27 cellular contexts compared by ENCODE assay signal in the genomic region with DNA sequence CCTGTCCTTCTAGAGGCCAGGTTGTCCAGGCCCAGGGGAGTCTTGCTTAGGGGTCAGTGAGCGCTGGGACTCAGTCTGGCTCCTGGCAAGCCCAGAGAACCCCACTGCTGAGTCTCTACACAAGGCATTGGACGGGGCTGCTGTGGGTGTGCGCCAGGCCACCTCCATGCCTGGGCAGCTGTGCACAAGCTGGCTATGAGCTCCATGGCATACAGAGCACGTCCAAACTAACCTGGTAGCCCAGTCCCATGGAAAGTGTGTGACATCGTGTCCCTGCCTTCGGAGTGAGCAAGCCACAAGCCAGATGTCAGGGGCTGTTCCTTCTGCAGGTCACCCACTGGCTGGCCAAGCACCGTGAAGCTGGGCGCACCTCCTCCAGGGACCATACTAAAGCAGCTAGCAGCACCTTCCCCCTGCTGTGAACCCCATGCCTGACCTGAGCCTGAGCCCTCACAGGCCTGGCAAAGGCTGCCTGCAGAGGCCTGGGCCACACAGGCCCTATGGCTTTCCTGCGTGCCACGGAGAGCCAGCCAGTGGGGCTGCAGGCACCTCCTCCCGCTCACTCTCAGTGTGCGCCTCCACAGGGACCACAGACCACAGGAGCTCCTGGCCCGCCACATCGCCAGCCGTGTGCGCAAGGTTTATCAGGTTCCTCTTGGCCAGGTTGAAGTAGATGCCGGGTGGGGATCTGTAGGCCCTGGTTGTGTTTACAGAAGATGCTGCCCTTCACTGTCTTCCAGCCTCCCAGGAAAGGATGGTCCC.
A peak's percentile ranks its signal among the peaks of the same experiment; 100 is the strongest.
DNase-seq lines count a peak whose midpoint lies in the region; ATAC-seq, FAIRE-seq and TF ChIP-seq lines count a peak whose summit lies in the region.
"Had no signal": no experiment of that assay in that cellular context is flagged by ENCODE, and none has a peak within 500 bp of the region (broad histone marks: within the 10 kb centered on the region; RNA-seq: fewer than 3 reads in every experiment).

No MANE protein-coding gene starts in this region.

- H3K4ac ChIP-seq in H1 (replicated peaks; ENCODE audit: insufficient read length, low read depth, low read length) = no peak overlapping the region

- H3K27ac Mint-ChIP-seq in natural killer cell = no peak overlapping the region
- no peak overlapping the region for H3K27ac Mint-ChIP-seq in activated T-helper 2 cell treated with anti-CD3 and anti-CD28 coated beads, Interferon-gamma antibody, Interleukin-2, Interleukin-4, amounts not matched to agents 10 μg/mL and 5 μg/mL and 100 μg/mL, durations not matched to agents 14 hours and 24 hours and 36 hours
- H3K27ac Mint-ChIP-seq: memory B cell; stimulated activated naive B cell treated with anti-CD40 and anti-IgM and Interleukin-4, amounts not matched to agents 10 μg/mL and 1 μg/mL and 100 μg/mL, for 72 hours; T-helper 1 cell treated with Interleukin-12 subunit alpha and Interleukin-12 subunit beta and Interleukin-4 antibody, amounts not matched to agents 30 μg/mL and 1 μg/mL, for 36 hours had no signal

- H4K5ac ChIP-seq in H1 (ENCODE audit: insufficient read length, low read depth, low read length) = no peak overlapping the region

- no peak overlapping the region for H2BK120ac ChIP-seq in H1 (replicated peaks; ENCODE audit: low read depth, low read length)

- no peaks in the 10 kb centered on the region for H3K79me1 ChIP-seq in H1 (ENCODE audit: low read depth, low read length)

- H3K4me1 Mint-ChIP-seq in natural killer cell = peaks cover 0 to 5% of the 10 kb centered on the region in 2 donors
- no peaks in the 10 kb centered on the region for H3K4me1 Mint-ChIP-seq in activated T-helper 2 cell treated with anti-CD3 and anti-CD28 coated beads, Interferon-gamma antibody, Interleukin-2, Interleukin-4, amounts not matched to agents 10 μg/mL and 5 μg/mL and 100 μg/mL, durations not matched to agents 14 hours and 24 hours and 36 hours (ENCODE audit: low read depth)

- H3K36me3 ChIP-seq in heart right ventricle (no peaks in the 10 kb centered on the region), H1 (ENCODE audit: control insufficient read depth in 2 of 4, insufficient read depth in 4 of 4, low read length in 3 of 4) (no peaks in the 10 kb centered on the region; a peak in 1 of 8 replicates), upper lobe of right lung (no peaks in the 10 kb centered on the region)

- DNase-seq in cardiac septum (ENCODE audit: low spot score) (peak; percentile 55), heart right ventricle (no peak), H1 (ENCODE audit: low read depth in 1 of 2, low spot score in 2 of 2) (peak in 1 of 2 experiments; percentile 35), natural killer cell (peak; percentile 9), upper lobe of right lung (peak; percentile 33), DMS53 treated with DMSO at 0.1 percent for 48 hours (lab: John Stamatoyannopoulos, UW; ENCODE audit: unreplicated experiment) (no peak), NCI-H1417 (lab: John Stamatoyannopoulos, UW) (no peak)
- no peak for DNase-seq in activated T-helper 2 cell treated with anti-CD3 and anti-CD28 coated beads, Interferon-gamma antibody, Interleukin-2, Interleukin-4, amounts not matched to agents 10 μg/mL and 5 μg/mL and 100 μg/mL, durations not matched to agents 14 hours and 24 hours and 36 hours (ENCODE audit: low spot score)
- DNase-seq: activated CD4-positive, alpha-beta T cell treated with anti-CD3 and anti-CD28 coated beads for 48 hours; activated naive CD4-positive, alpha-beta T cell treated with Interleukin-2 at 50 U/mL for 16 hours; amygdala; Calu3; cortex of kidney; H7; kidney glomerular epithelial cell; NCI-H187; NCI-H526 treated with DMSO at 0.1 percent for 48 hours; occipital lobe; RPMI8226; stimulated activated CD4-positive, alpha-beta T cell treated with anti-CD3 and anti-CD28 coated beads, Interleukin-4, amount 100 ng/mL, for 24 hours; stimulated activated naive B cell treated with anti-CD40 and anti-IgM and Interleukin-4, amounts not matched to agents 10 μg/mL and 1 μg/mL and 100 μg/mL, for 72 hours had no signal

- no peak for FAIRE-seq in H1 (lab: Jason Lieb, UNC)
- FAIRE-seq: bronchial epithelial cell, GM12891 had no signal

- H3K27ac ChIP-seq in heart right ventricle = no peak overlapping the region
- no peak overlapping the region for H3K27ac ChIP-seq in H1 (ENCODE audit: low read depth, low read length)
- no peak overlapping the region for H3K27ac ChIP-seq in upper lobe of right lung
- H3K27ac ChIP-seq: HL-60 had no signal

- intact Hi-C loops in cardiac septum (cut with DNase I) = no loop called here
- intact Hi-C loops in heart right ventricle (cut with DNase I) = no loop called here
- intact Hi-C loops in natural killer cell (cut with micrococcal nuclease) = no loop called here
- intact Hi-C loops in upper lobe of right lung (cut with DNase I) = no loop called here
- intact Hi-C loops in activated T-helper 2 cell treated with anti-CD3 and anti-CD28 coated beads, Interferon-gamma antibody, Interleukin-2, Interleukin-4, amounts not matched to agents 10 μg/mL and 5 μg/mL and 100 μg/mL, durations not matched to agents 14 hours and 24 hours and 36 hours (cut with micrococcal nuclease) = no loop called here

- H3K23ac ChIP-seq in H1 (ENCODE audit: insufficient read length) = no peak overlapping the region

- peaks cover 0 to 1% of the 10 kb centered on the region in 2 experiments for H4K20me1 ChIP-seq in H1 (replicated peaks in 1 of 2; ENCODE audit: control insufficient read depth in 1 of 2, insufficient read depth in 2 of 2, low read length in 2 of 2)

- H3K4me3 ChIP-seq in heart right ventricle (no peak overlapping the region), H1 (ENCODE audit: extremely low read depth in 1 of 4, insufficient read depth in 2 of 4, low read depth in 3 of 4, low read length in 4 of 4) (no peak overlapping the region), upper lobe of right lung (no peak overlapping the region)

- H3K4me2 ChIP-seq in H1 (ENCODE audit: insufficient read depth in 1 of 2, low read depth in 2 of 2, low read length in 2 of 2) = no peak overlapping the region

- H3K14ac ChIP-seq in H1 (ENCODE audit: insufficient read length) = no peak overlapping the region

- H3K9me3 Mint-ChIP-seq in natural killer cell = peaks cover 10 to 17% of the 10 kb centered on the region in 2 donors
- peaks cover 35% of the 10 kb centered on the region for H3K9me3 Mint-ChIP-seq in activated T-helper 2 cell treated with anti-CD3 and anti-CD28 coated beads, Interferon-gamma antibody, Interleukin-2, Interleukin-4, amounts not matched to agents 10 μg/mL and 5 μg/mL and 100 μg/mL, durations not matched to agents 14 hours and 24 hours and 36 hours

- TF ChIP-seq POLR2A in H1 (IDR thresholded peaks at IDR 0.05; ENCODE audit: control extremely low read depth in 1 of 2, low read depth in 2 of 2, low read length in 2 of 2) = no peak

- no peak overlapping the region for H3K4me3 Mint-ChIP-seq in natural killer cell
- no peak overlapping the region for H3K4me3 Mint-ChIP-seq in activated T-helper 2 cell treated with anti-CD3 and anti-CD28 coated beads, Interferon-gamma antibody, Interleukin-2, Interleukin-4, amounts not matched to agents 10 μg/mL and 5 μg/mL and 100 μg/mL, durations not matched to agents 14 hours and 24 hours and 36 hours (ENCODE audit: low read depth)
- H3K4me3 Mint-ChIP-seq: CD14-positive monocyte; memory B cell; stimulated activated naive B cell treated with anti-CD40 and anti-IgM and Interleukin-4, amounts not matched to agents 10 μg/mL and 1 μg/mL and 100 μg/mL, for 72 hours; T-helper 1 cell treated with Interleukin-12 subunit alpha and Interleukin-12 subunit beta and Interleukin-4 antibody, amounts not matched to agents 30 μg/mL and 1 μg/mL, for 36 hours had no signal

- 0 out of 2 replicates have a peak overlapping the region, but pooled peaks have one; percentile 53 for H2AK5ac ChIP-seq in H1 (ENCODE audit: low read depth, low read length)

- H3K36me3 Mint-ChIP-seq in natural killer cell = peaks cover 14% of the 10 kb centered on the region
- no peaks in the 10 kb centered on the region for H3K36me3 Mint-ChIP-seq in activated T-helper 2 cell treated with anti-CD3 and anti-CD28 coated beads, Interferon-gamma antibody, Interleukin-2, Interleukin-4, amounts not matched to agents 10 μg/mL and 5 μg/mL and 100 μg/mL, durations not matched to agents 14 hours and 24 hours and 36 hours (ENCODE audit: low read depth)
- H3K36me3 Mint-ChIP-seq: CD14-positive monocyte had no signal

- H3K23me2 ChIP-seq in H1 (ENCODE audit: low read depth, low read length) = no peaks in the 10 kb centered on the region

- H2BK15ac ChIP-seq in H1 (ENCODE audit: low read length) = no peak overlapping the region

- H4K8ac ChIP-seq in H1 (ENCODE audit: extremely low read depth, insufficient read depth, low read length) = no peak overlapping the region

- H4K91ac ChIP-seq in H1 (replicated peaks; ENCODE audit: insufficient read length, low read length) = no peak overlapping the region

- TF ChIP-seq RAD21 in H1 (IDR thresholded peaks at IDR 0.05 in 1 of 2, conservative IDR thresholded peaks at IDR 0.05 in 1 of 2; ENCODE audit: low read depth in 2 of 2, low read length in 2 of 2) = no peak

- WGBS in heart right ventricle, 2 donors = 98% methylated on average over 17 of the region's 17 CpGs
- WGBS in H1 (ENCODE audit: extremely low coverage in 1 of 2, insufficient coverage in 1 of 2, insufficient read length in 1 of 2, insufficient replicate concordance in 2 of 2, low coverage in 1 of 2, low lambda C conversion rate in 2 of 2, missing lambda C conversion rate in 1 of 2), 2 experiments = 94% methylated on average over 15 of the region's 17 CpGs; no CpG with 5 or more reads in 1 of the 2 experiments

- no peak overlapping the region for H3K18ac ChIP-seq in H1 (ENCODE audit: extremely low read depth, low read length)

- no peak for ATAC-seq in heart right ventricle
- ATAC-seq in natural killer cell = no peak
- no peak for ATAC-seq in upper lobe of right lung
- ATAC-seq: stimulated activated naive B cell treated with anti-CD40 and anti-IgM and Interleukin-4, amounts not matched to agents 10 μg/mL and 1 μg/mL and 100 μg/mL, for 72 hours had no signal

- POLR2A ChIA-PET in H1 (lab: Charles Lee; ENCODE audit: partially characterized antibody) = no interaction called here

- H3K9me3 ChIP-seq in heart right ventricle (peaks cover 0 to 39% (median 17%) of the 10 kb centered on the region in 11 donors), H1 (ENCODE audit: insufficient read depth in 2 of 2, low read depth in 1 of 2, low read length in 1 of 2) (peaks cover 0 to 6% of the 10 kb centered on the region in 2 experiments; a peak in 2 of 4 replicates), upper lobe of right lung (peaks cover 21% of the 10 kb centered on the region)

- no peaks in the 10 kb centered on the region for H3K27me3 Mint-ChIP-seq in natural killer cell (ENCODE audit: low read depth in 2 of 2)
- H3K27me3 Mint-ChIP-seq in activated T-helper 2 cell treated with anti-CD3 and anti-CD28 coated beads, Interferon-gamma antibody, Interleukin-2, Interleukin-4, amounts not matched to agents 10 μg/mL and 5 μg/mL and 100 μg/mL, durations not matched to agents 14 hours and 24 hours and 36 hours (ENCODE audit: low read depth) = no peaks in the 10 kb centered on the region
- H3K27me3 Mint-ChIP-seq: memory B cell; stimulated activated naive B cell treated with anti-CD40 and anti-IgM and Interleukin-4, amounts not matched to agents 10 μg/mL and 1 μg/mL and 100 μg/mL, for 72 hours had no signal

- H3K27me3 ChIP-seq in heart right ventricle (no peaks in the 10 kb centered on the region), H1 (replicated peaks in 1 of 4; ENCODE audit: control insufficient read depth in 3 of 4, extremely low read depth in 1 of 4, insufficient read depth in 3 of 4, low read length in 3 of 4) (no peaks in the 10 kb centered on the region), upper lobe of right lung (no peaks in the 10 kb centered on the region)

- H2AFZ ChIP-seq in H1 (ENCODE audit: low read length) = no peak overlapping the region

- no peak overlapping the region for H3K56ac ChIP-seq in H1 (replicated peaks; ENCODE audit: insufficient read length, low read depth, low read length)

- no peak overlapping the region for H2BK12ac ChIP-seq in H1 (ENCODE audit: low read depth, low read length)

- TF ChIP-seq EP300 in H1 (IDR thresholded peaks at IDR 0.05; ENCODE audit: borderline replicate concordance in 1 of 2, low read depth in 2 of 2, low read length in 2 of 2) = no peak

- TF ChIP-seq CTCF in heart right ventricle (IDR thresholded peaks at IDR 0.05) (no peak), H1 (IDR thresholded peaks at IDR 0.05; ENCODE audit: control extremely low read depth in 1 of 3, insufficient read depth in 1 of 3, low read depth in 1 of 3, low read length in 3 of 3) (no peak), natural killer cell (IDR thresholded peaks at IDR 0.05) (no peak), upper lobe of right lung (IDR thresholded peaks at IDR 0.05) (no peak)

- CTCF ChIA-PET in H1 (lab: Charles Lee; ENCODE audit: partially characterized antibody) = interaction anchor here (1.3 kb wide), 1 partner anchor 301 kb away, joined by 3 read pairs; no protein-coding TSS in a partner anchor

- H2BK5ac ChIP-seq in H1 (ENCODE audit: low read depth, low read length) = no peak overlapping the region; the same call in 1 of the 2 replicates

- no peak overlapping the region for H2BK20ac ChIP-seq in H1 (ENCODE audit: low read length)

- H3K79me2 ChIP-seq in H1 (ENCODE audit: control insufficient read depth in 1 of 2, insufficient read depth in 2 of 2, low read length in 2 of 2) = no peaks in the 10 kb centered on the region

- peak overlapping the region in 1 of 4 experiments; percentile 13; a peak in 1 of 7 replicates for H3K9ac ChIP-seq in H1 (replicated peaks in 1 of 4; ENCODE audit: extremely low read depth in 1 of 4, low read depth in 3 of 4, low read length in 3 of 4)

- H3K4me1 ChIP-seq in heart right ventricle (no peaks in the 10 kb centered on the region), H1 (replicated peaks in 1 of 4; ENCODE audit: control insufficient read depth in 3 of 4, insufficient read depth in 4 of 4, low read length in 3 of 4) (no peaks in the 10 kb centered on the region), upper lobe of right lung (no peaks in the 10 kb centered on the region)

Comparison
In these comparisons a context has a peak if more than half of its experiments do, and no peak if none do; other contexts are left out.
1. DNase-seq: peak in cardiac septum (single experiment), natural killer cell (single experiment) and upper lobe of right lung (single experiment); none in heart right ventricle (0 of 2), DMS53 treated with DMSO at 0.1 percent for 48 hours (single experiment), NCI-H1417 (0 of 3) and activated T-helper 2 cell treated with anti-CD3 and anti-CD28 coated beads, Interferon-gamma antibody, Interleukin-2, Interleukin-4, amounts not matched to agents 10 μg/mL and 5 μg/mL and 100 μg/mL, durations not matched to agents 14 hours and 24 hours and 36 hours (single experiment).